In the genomic region with DNA sequence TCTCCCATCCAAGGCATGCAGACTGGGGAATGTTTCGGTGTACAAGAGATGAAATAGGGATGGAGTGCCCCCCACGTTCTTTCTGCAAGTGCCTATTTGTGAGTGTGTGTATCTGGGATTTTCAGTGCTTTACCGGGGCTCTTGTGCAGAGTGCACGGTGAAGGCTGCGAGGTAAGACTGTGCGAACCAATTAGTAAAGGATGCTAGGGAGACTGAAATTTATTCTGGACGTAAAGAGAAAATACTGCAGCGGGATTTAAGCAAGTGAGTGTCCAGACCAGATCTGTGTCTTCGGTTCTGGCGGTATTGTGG, we compare ENCODE assay signal across 8 cellular contexts. TPM values are rescaled to one million over a fixed set of nuclear protein-coding genes. Genes with fewer than 3 reads are reported as not detected.
DNase-seq lines count a peak whose midpoint lies in the region; ATAC-seq and TF ChIP-seq lines count a peak whose summit lies in the region.

No MANE protein-coding gene starts in this region.

- H3K4me2 ChIP-seq in PC-3 (ENCODE audit: low read length) = peak overlapping the region; percentile 95
- H3K4me2 ChIP-seq in fibroblast of lung (ENCODE audit: extremely low read depth, insufficient read depth, low read length) = peak overlapping the region; percentile 72

- TSS peak; percentile 88 for BruUV-seq in PC-3 (replicated peaks; lab: Mats Ljungman, UMichigan)

- peak overlapping the region; percentile 77 for H3K4me3 ChIP-seq in H7 (ENCODE audit: insufficient read depth, low read depth, low read length)
- H3K4me3 ChIP-seq in PC-3 (ENCODE audit: low read length) = peak overlapping the region; percentile 96
- peak overlapping the region; percentile 69 to 92 (median 76) for H3K4me3 ChIP-seq in fibroblast of lung (replicated peaks in 1 of 4; ENCODE audit: control extremely low read depth in 1 of 4, insufficient read depth in 1 of 4, low read depth in 3 of 4, low read length in 4 of 4)
- H3K4me3 ChIP-seq in gastrocnemius medialis = peak overlapping the region; percentile 67 to 97 (median 78)

- POLR2A ChIA-PET in PC-3 (lab: Charles Lee; ENCODE audit: unreplicated experiment) = interaction anchor here (0.7 kb wide), 2 partner anchors 31 to 151 kb away, joined by 3 to 10 read pairs; no protein-coding TSS in a partner anchor

- H3K9me2 ChIP-seq in PC-3 (replicated peaks; ENCODE audit: low read length) = no peaks in the 10 kb centered on the region

- H3K27me3 ChIP-seq in H7 (ENCODE audit: control insufficient read depth, insufficient read depth, low read length) (no peaks in the 10 kb centered on the region), PC-3 (ENCODE audit: low read length) (no peaks in the 10 kb centered on the region), fibroblast of lung (ENCODE audit: control insufficient read depth, insufficient read depth, low read length) (no peaks in the 10 kb centered on the region), gastrocnemius medialis (no peaks in the 10 kb centered on the region)

- peak; percentile 13 for ATAC-seq in GM18499 (IDR thresholded peaks at IDR 0.05; ENCODE audit: insufficient read depth, unreplicated experiment)
- ATAC-seq in PC-3 = no peak
- peak in 1 of 2 donors; percentile 18 for ATAC-seq in gastrocnemius medialis

- no peak for TF ChIP-seq POLR2A in gastrocnemius medialis (IDR thresholded peaks at IDR 0.05)

- H3K79me2 ChIP-seq in PC-3 (ENCODE audit: low read length) (peaks cover 29% of the 10 kb centered on the region), fibroblast of lung (ENCODE audit: control insufficient read depth, insufficient read depth, low read length) (peaks cover 8% of the 10 kb centered on the region)

- peak overlapping the region; percentile 97 for H2AFZ ChIP-seq in PC-3 (ENCODE audit: low read length)
- peak overlapping the region; percentile 76 for H2AFZ ChIP-seq in fibroblast of lung (ENCODE audit: low read length)

- CTCF ChIA-PET in PC-3 (lab: Charles Lee) = interaction anchor here (2.0 kb wide), 1 partner anchor 151 kb away, joined by 18 read pairs; a partner anchor contains a TSS

- DNase-seq in H7 (no peak), PC-3 (no peak), fibroblast of lung (ENCODE audit: low read depth in 2 of 2) (no peak), gastrocnemius medialis (no peak), NCI-H2171 treated with DMSO at 0.1 percent for 48 hours (lab: John Stamatoyannopoulos, UW) (no peak), RKO (ENCODE audit: low spot score) (no peak), SHP77 treated with DMSO at 0.1 percent for 48 hours (lab: John Stamatoyannopoulos, UW) (no peak)

- H3K9me3 ChIP-seq in PC-3 (ENCODE audit: low read length) (no peaks in the 10 kb centered on the region), fibroblast of lung (ENCODE audit: control insufficient read depth, insufficient read depth, low read depth, low read length) (no peaks in the 10 kb centered on the region), gastrocnemius medialis (no peaks in the 10 kb centered on the region)

- no peak for TF ChIP-seq CTCF in PC-3 (conservative IDR thresholded peaks at IDR 0.05; ENCODE audit: low read depth, low read length)
- TF ChIP-seq CTCF in fibroblast of lung (conservative IDR thresholded peaks at IDR 0.05 in 1 of 2, IDR thresholded peaks at IDR 0.05 in 1 of 2; ENCODE audit: low read depth in 1 of 2, low read length in 2 of 2) = no peak
- no peak for TF ChIP-seq CTCF in gastrocnemius medialis (IDR thresholded peaks at IDR 0.05 in 4 of 5, conservative IDR thresholded peaks at IDR 0.05 in 1 of 5)

- H3K36me3 ChIP-seq in H7 (replicated peaks; ENCODE audit: control insufficient read depth, insufficient read depth, low read length) (peaks cover 3% of the 10 kb centered on the region), PC-3 (ENCODE audit: low read depth, low read length) (no peaks in the 10 kb centered on the region), fibroblast of lung (ENCODE audit: control insufficient read depth, insufficient read depth, low read length) (no peaks in the 10 kb centered on the region), gastrocnemius medialis (no peaks in the 10 kb centered on the region)

- in situ Hi-C loops in gastrocnemius medialis (cut with MboI; ENCODE audit: low sequenced_read_pairs in 4 of 4) = no loop called here

- peaks cover 5% of the 10 kb centered on the region for H3F3A ChIP-seq in PC-3 (ENCODE audit: low read length, unreplicated experiment)

- H3K4me1 ChIP-seq in PC-3 (ENCODE audit: insufficient read depth, low read length) (peaks cover 34% of the 10 kb centered on the region), fibroblast of lung (ENCODE audit: control insufficient read depth, extremely low read depth, insufficient read depth, low read length) (peaks cover 16% of the 10 kb centered on the region), gastrocnemius medialis (peaks cover 22 to 26% of the 10 kb centered on the region in 2 donors)

- intact Hi-C loops in PC-3 (cut with micrococcal nuclease) (no loop called here), gastrocnemius medialis (cut with DNase I; ENCODE audit: low total_unique reads) (loop anchor here (1.0 to 5.0 kb wide), 2 partner anchors 95 to 129 kb away; no protein-coding TSS in a partner anchor)

- H4K20me1 ChIP-seq in PC-3 (ENCODE audit: low read length) (no peaks in the 10 kb centered on the region), fibroblast of lung (ENCODE audit: control insufficient read depth, extremely low read depth, insufficient read depth, low read length) (no peaks in the 10 kb centered on the region)

- H3K27ac ChIP-seq in PC-3 (ENCODE audit: low read length) (peak overlapping the region; percentile 74), fibroblast of lung (ENCODE audit: insufficient read depth, low read length) (no peak overlapping the region), gastrocnemius medialis (peak overlapping the region; percentile 80 to 96 (median 87))

- H3K9ac ChIP-seq in PC-3 (ENCODE audit: low read length) (peak overlapping the region; percentile 95), fibroblast of lung (ENCODE audit: insufficient read depth, low read length) (no peak overlapping the region)

RNA-seq across cellular contexts. Expression of a gene that starts 0.3 kb away (rescaled TPM):
- 59.8 and 61.0 TPM in 2 replicates for total RNA-seq in H7 (2014; rRNA removed; shearing (Covaris generic))
- 43.6 and 57.4 TPM in 2 replicates for total RNA-seq in PC-3 (2014; rRNA removed)
- 16.7 and 21.5 TPM in 2 replicates for total RNA-seq in fibroblast of lung
- 21.0 and 22.6 TPM in 2 replicates for polyA plus RNA-seq in fibroblast of lung
- 26.2 and 26.7 TPM in 2 replicates for polyA plus RNA-seq in fibroblast of lung (2012)
- 2.4 and 2.7 TPM in 2 replicates for polyA minus RNA-seq in fibroblast of lung (ENCODE audit: low replicate concordance)
- total RNA-seq in gastrocnemius medialis = 10 to 100 TPM in 3 of 4 donors, 1 to 10 TPM in 1; 9.5 to 19.9 (median 14.8) TPM
